In the genomic region with DNA sequence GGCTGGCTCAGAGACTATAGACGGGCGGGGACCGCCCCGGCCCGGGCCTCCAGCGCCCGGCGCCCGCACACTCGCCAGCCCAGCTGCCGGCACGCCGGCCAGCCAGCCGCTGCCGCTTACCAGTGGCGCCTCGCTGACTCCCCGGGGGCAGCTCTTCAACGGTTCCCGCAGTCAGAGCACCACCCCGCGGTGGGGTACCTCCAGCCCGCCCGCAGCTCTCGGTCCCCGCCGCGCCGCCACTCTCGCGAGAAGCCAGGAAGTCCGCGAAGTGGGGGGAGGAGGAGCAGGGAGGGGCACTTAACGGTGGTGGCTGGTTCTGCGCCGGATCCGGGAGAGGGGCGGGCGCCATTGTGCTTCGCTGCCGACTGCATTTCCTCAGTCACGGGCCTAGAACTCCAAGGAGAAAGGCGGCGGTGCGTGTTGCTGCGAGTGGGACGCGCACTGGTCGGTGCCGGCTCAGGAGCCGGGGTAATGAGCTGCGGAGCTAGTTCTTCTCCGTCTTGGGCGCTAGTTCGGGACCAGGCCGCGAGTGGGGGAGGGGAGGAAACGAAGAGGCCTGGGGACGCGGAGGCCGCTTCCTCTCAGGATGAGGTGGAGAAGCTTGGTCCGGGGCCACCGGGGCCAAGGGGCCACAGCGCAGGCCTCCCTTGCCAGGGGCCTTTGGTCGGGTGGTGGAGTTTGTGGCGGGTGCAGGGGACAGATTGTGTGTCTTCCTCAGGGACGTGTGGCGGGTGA, we compare ENCODE assay signal across 8 cellular contexts. TPM values are rescaled to one million over a fixed set of nuclear protein-coding genes. Genes with fewer than 3 reads are reported as not detected.
A peak's percentile ranks its signal among the peaks of the same experiment; 100 is the strongest.
DNase-seq lines count a peak whose midpoint lies in the region; ATAC-seq, FAIRE-seq and TF ChIP-seq lines count a peak whose summit lies in the region.

A gene with protein sequence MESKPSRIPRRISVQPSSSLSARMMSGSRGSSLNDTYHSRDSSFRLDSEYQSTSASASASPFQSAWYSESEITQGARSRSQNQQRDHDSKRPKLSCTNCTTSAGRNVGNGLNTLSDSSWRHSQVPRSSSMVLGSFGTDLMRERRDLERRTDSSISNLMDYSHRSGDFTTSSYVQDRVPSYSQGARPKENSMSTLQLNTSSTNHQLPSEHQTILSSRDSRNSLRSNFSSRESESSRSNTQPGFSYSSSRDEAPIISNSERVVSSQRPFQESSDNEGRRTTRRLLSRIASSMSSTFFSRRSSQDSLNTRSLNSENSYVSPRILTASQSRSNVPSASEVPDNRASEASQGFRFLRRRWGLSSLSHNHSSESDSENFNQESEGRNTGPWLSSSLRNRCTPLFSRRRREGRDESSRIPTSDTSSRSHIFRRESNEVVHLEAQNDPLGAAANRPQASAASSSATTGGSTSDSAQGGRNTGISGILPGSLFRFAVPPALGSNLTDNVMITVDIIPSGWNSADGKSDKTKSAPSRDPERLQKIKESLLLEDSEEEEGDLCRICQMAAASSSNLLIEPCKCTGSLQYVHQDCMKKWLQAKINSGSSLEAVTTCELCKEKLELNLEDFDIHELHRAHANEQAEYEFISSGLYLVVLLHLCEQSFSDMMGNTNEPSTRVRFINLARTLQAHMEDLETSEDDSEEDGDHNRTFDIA (plus strand): TSS at position 313 of the 735 bp plus-strand sequence. CDS start 16,517 bp downstream, outside the sequence.

- TF ChIP-seq CTCF in GM12865 (IDR thresholded peaks at IDR 0.05; ENCODE audit: insufficient read depth, low read depth, low read length, missing control alignments) = peak; percentile 60
- peak; percentile 19 to 28 (median 22) for TF ChIP-seq CTCF in pancreas (IDR thresholded peaks at IDR 0.05)
- peak in 1 of 2 experiments; percentile 40 for TF ChIP-seq CTCF in tibial artery (IDR thresholded peaks at IDR 0.05)

- intact Hi-C loops in Right ventricle myocardium inferior (cut with DNase I) (loop anchor here (1.0 to 10.0 kb wide), 4 partner anchors 45 to 232 kb away; no protein-coding TSS in a partner anchor), pancreas (cut with DNase I) (loop anchor here in 1 of 3 donors (10.0 kb wide), 1 partner anchor 92 kb away; no protein-coding TSS in a partner anchor), tibial artery (cut with DNase I; ENCODE audit: low total_unique reads) (loop anchor here (10.0 kb wide), 2 partner anchors 98 to 428 kb away; a partner anchor contains a TSS)

- H3K27ac ChIP-seq in pancreas = peak within 1 kb of the TSS; percentile 95 to 99 (median 97)
- peak within 1 kb of the TSS; percentile 93 to 98 for H3K27ac ChIP-seq in tibial artery

- peaks cover 50% of the 10 kb centered on the region for H3K36me3 Mint-ChIP-seq in activated naive CD8-positive, alpha-beta T cell treated with anti-CD3 and anti-CD28 coated beads for 36 hours

- WGBS in pancreas, 2 donors = 0% methylated on average over 68 of the region's 68 CpGs

- no peak for FAIRE-seq in pancreas (lab: Jason Lieb, UNC)

- H3K4me1 Mint-ChIP-seq in activated naive CD8-positive, alpha-beta T cell treated with anti-CD3 and anti-CD28 coated beads for 36 hours = peaks cover 33% of the 10 kb centered on the region

- H3K27ac Mint-ChIP-seq in activated naive CD8-positive, alpha-beta T cell treated with anti-CD3 and anti-CD28 coated beads for 36 hours = peak within 1 kb of the TSS; percentile 99

- H3K27me3 Mint-ChIP-seq in activated naive CD8-positive, alpha-beta T cell treated with anti-CD3 and anti-CD28 coated beads for 36 hours = peaks cover 5% of the 10 kb centered on the region

- peak; percentile 96 for ATAC-seq in HG02642 (IDR thresholded peaks at IDR 0.05; ENCODE audit: poor library complexity, unreplicated experiment)
- peak; percentile 99 for ATAC-seq in Right ventricle myocardium inferior
- peak; percentile 95 to 98 (median 98) for ATAC-seq in pancreas

- peak within 1 kb of the TSS; percentile 99 for H3K4me3 Mint-ChIP-seq in activated naive CD8-positive, alpha-beta T cell treated with anti-CD3 and anti-CD28 coated beads for 36 hours

- DNase-seq in GM12865 (ENCODE audit: low read depth) (peak; percentile 98), NCI-H1105 (lab: John Stamatoyannopoulos, UW) (peak; percentile 93), SKM-1 treated with dmso at 0.1 percent for 144 hours (lab: John Stamatoyannopoulos, UW; ENCODE audit: unreplicated experiment) (peak; percentile 96), Right ventricle myocardium inferior (ENCODE audit: missing footprints) (peak; percentile 99), pancreas (peak; percentile 96 to 99 (median 98)), tibial artery (peak; percentile 94 to 99)
- peak; percentile 98 for DNase-seq in activated naive CD8-positive, alpha-beta T cell treated with anti-CD3 and anti-CD28 coated beads for 36 hours

- no peaks in the 10 kb centered on the region for H3K9me3 Mint-ChIP-seq in activated naive CD8-positive, alpha-beta T cell treated with anti-CD3 and anti-CD28 coated beads for 36 hours

- H3K9me3 ChIP-seq in pancreas (no peaks in the 10 kb centered on the region), tibial artery (no peaks in the 10 kb centered on the region)

- no peaks in the 10 kb centered on the region for H3K27me3 ChIP-seq in pancreas
- H3K27me3 ChIP-seq in tibial artery = no peaks in the 10 kb centered on the region

- peaks cover 10 to 22% (median 10%) of the 10 kb centered on the region in 3 donors for H3K4me1 ChIP-seq in pancreas
- H3K4me1 ChIP-seq in tibial artery = peaks cover 0 to 52% (median 32%) of the 10 kb centered on the region in 4 donors

- no peaks in the 10 kb centered on the region for H3K36me3 ChIP-seq in pancreas
- peaks cover 9 to 19% (median 11%) of the 10 kb centered on the region in 3 donors for H3K36me3 ChIP-seq in tibial artery

- H3K4me3 ChIP-seq in GM12865 (ENCODE audit: low read depth, low read length) = peak within 1 kb of the TSS; percentile 99
- peak within 1 kb of the TSS; percentile 93 to 100 (median 98) for H3K4me3 ChIP-seq in pancreas
- H3K4me3 ChIP-seq in tibial artery = peak within 1 kb of the TSS; percentile 79 to 85

RNA-seq across cellular contexts. Expression of the gene that starts here (rescaled TPM):
- total RNA-seq in activated naive CD8-positive, alpha-beta T cell treated with anti-CD3 and anti-CD28 coated beads for 36 hours = 10 to 100 TPM; 85.4 to 86.8 TPM
- total RNA-seq in Right ventricle myocardium inferior = 79.3 TPM
- total RNA-seq in pancreas = 10 to 100 TPM; 17.9 to 31.9 (median 22.0) TPM
- polyA plus RNA-seq in pancreas = 10 to 100 TPM in 1 of 2 donors, 1 to 10 TPM in 1; 8.4 to 19.3 TPM

Comparison
In these comparisons a context has a peak if more than half of its experiments do, and no peak if none do; other contexts are left out.
1. Peak in every context shown above with its lines: DNase-seq, ATAC-seq, H3K4me3 ChIP-seq and H3K27ac ChIP-seq.